Comparison of ENCODE assay signal across 20 cellular contexts in the genomic region with DNA sequence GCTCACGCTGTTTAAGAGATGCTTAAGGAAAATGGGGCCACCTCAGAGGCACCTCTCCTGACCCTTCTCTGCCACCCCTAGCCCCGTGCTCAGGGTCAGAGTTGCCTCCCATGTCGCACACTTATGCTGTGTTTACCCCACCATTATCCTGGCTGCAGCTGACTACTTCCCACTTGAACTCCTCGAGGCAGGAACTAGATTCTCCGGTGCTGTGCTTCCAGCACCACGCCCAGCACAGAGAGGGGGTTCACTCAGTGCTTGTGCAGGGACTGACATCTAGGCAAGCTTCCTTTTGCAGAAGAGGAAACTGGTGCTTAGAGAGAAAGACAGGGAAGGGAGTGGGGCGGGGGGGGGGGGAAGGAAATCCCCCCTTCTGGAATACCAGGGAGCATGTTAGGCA.
DNase-seq lines count a peak whose midpoint lies in the region; ATAC-seq lines count a peak whose summit lies in the region.
"Had no signal": no experiment of that assay in that cellular context is flagged by ENCODE, and none has a peak within 500 bp of the region (broad histone marks: within the 10 kb centered on the region; RNA-seq: fewer than 3 reads in every experiment).

No MANE protein-coding gene starts in this region.

- intact Hi-C loops in right cardiac atrium (cut with DNase I) (no loop called here), Right ventricle myocardium superior (cut with DNase I) (no loop called here)

- no peak overlapping the region for H3K4me3 ChIP-seq in right cardiac atrium (ENCODE audit: low read length)
- H3K4me3 ChIP-seq: SK-N-MC had no signal

- no peaks in the 10 kb centered on the region for H3K27me3 ChIP-seq in right cardiac atrium (ENCODE audit: control insufficient read depth, insufficient read depth)

- H3K27ac ChIP-seq in right cardiac atrium (ENCODE audit: low read length): no peak overlapping the region
- H3K27ac ChIP-seq: HL-60, SK-N-MC had no signal

- ATAC-seq in right cardiac atrium (peak; percentile 23 to 55), Right ventricle myocardium superior (ENCODE audit: poor library complexity) (no peak), left lobe of liver (peak; percentile 26), HG02973 (IDR thresholded peaks at IDR 0.05; ENCODE audit: unreplicated experiment) (no peak)
- ATAC-seq: T-cell had no signal

- 60% methylated on average over 7 of the region's 7 CpGs for WGBS in right cardiac atrium

- DNase-seq in right cardiac atrium (peak in 1 of 3 donors; percentile 41), Right ventricle myocardium superior (no peak), NCI-H2227 (lab: John Stamatoyannopoulos, UW; ENCODE audit: unreplicated experiment) (peak; percentile 31), left lobe of liver (ENCODE audit: low spot score) (no peak), SKM-1 (lab: John Stamatoyannopoulos, UW; ENCODE audit: unreplicated experiment) (no peak), HCEC 1CT (no peak)
- DNase-seq: C1 segment of cervical spinal cord; CD8-positive, alpha-beta memory T cell; DMS79; IMR-90; Karpas-422; NCI-H1048; NCI-H446; NCI-H748 treated with DMSO at 0.1 percent for 48 hours; OCI-M1; SHP77; T-cell had no signal

- no peaks in the 10 kb centered on the region for H3K4me1 ChIP-seq in right cardiac atrium (ENCODE audit: control insufficient read depth, insufficient read depth, low read length)

- H3K9me3 ChIP-seq in right cardiac atrium (ENCODE audit: control insufficient read depth, low read length): no peaks in the 10 kb centered on the region

Comparison
In these comparisons a context has a peak if more than half of its experiments do, and no peak if none do; other contexts are left out.
1. ATAC-seq: peak in right cardiac atrium (2 of 2) and left lobe of liver (single experiment); none in Right ventricle myocardium superior (single experiment) and HG02973 (single experiment).